Comparison of ENCODE assay signal across 8 cellular contexts in the genomic region with DNA sequence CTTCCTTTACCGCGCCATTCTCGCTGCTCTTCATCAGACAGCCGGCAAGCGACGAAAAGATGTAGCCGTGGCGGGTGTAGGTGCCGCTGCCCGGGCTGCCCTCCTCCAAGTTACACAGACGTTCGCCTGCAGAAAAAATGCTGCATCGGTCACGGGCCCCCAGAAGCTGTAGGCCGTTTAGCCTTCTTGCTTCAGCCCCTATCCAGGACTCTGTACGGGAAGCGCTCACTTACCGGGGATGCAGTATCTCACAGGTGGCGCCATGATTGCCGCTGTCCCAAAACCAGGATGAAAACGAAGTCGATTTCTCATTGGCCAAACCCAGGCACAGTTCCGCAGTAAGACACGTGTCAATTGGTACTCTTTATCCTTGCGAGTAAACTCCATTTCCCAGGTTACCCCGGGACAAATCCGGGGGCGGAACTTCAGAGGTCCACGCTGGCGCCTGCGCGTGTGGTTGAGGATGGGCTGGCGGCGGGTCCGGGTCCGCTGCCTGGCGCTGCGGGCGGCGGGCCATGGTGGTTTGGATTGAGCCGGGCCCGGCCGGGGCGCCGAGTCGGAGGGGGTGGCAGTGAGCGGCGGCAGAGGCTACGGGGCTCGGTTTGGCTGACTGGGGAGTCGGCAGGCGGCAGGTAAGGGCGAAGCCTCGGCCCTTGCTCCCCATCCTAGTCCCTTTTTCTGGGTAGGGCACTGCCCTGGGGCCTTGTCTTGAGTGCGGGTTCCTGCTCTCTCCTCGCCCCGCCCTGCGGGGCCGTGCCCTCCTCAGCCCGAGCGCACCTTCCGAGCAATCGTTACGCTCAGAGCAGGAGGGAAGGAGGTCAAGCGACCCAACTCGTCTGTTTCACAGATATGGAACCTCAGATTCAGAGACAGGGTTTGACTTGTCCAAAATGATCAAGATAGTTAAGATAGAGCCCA.
A peak's percentile ranks its signal among the peaks of the same experiment; 100 is the strongest.
DNase-seq lines count a peak whose midpoint lies in the region; ATAC-seq, FAIRE-seq and TF ChIP-seq lines count a peak whose summit lies in the region.

A gene with protein sequence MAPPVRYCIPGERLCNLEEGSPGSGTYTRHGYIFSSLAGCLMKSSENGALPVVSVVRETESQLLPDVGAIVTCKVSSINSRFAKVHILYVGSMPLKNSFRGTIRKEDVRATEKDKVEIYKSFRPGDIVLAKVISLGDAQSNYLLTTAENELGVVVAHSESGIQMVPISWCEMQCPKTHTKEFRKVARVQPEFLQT (minus strand): TSS at position 285 of the 918 bp plus-strand sequence. CDS start 21 bp downstream, at position 264.
A gene (plus strand): TSS at position 454 of the 918 bp plus-strand sequence. CDS start 5,501 bp downstream, outside the sequence.

- FAIRE-seq in islet of Langerhans (lab: Jason Lieb, UNC): peak; percentile 94

- no peaks in the 10 kb centered on the region for H3K9me3 Mint-ChIP-seq in central memory CD8-positive, alpha-beta T cell

- peak within 1 kb of the TSS; percentile 93 for H3K27ac Mint-ChIP-seq in central memory CD8-positive, alpha-beta T cell (ENCODE audit: low read depth)

- no peaks in the 10 kb centered on the region for H3K27me3 Mint-ChIP-seq in central memory CD8-positive, alpha-beta T cell

- H3K4me3 Mint-ChIP-seq in central memory CD8-positive, alpha-beta T cell: peak within 1 kb of the TSS; percentile 98

- ATAC-seq in GM19025 (IDR thresholded peaks at IDR 0.05; ENCODE audit: low read depth, unreplicated experiment) (peak; percentile 97), HG03342 (IDR thresholded peaks at IDR 0.05; ENCODE audit: unreplicated experiment) (peak; percentile 98)
- peak; percentile 98 for ATAC-seq in central memory CD8-positive, alpha-beta T cell (replicated peaks; ENCODE audit: extremely low read depth, poor library complexity, severe bottlenecking)

- TF ChIP-seq CTCF in AG09319 (IDR thresholded peaks at IDR 0.05; ENCODE audit: low read depth, low read length): no peak; the same call in 1 of the 2 replicates

- H3K36me3 Mint-ChIP-seq in central memory CD8-positive, alpha-beta T cell (ENCODE audit: insufficient read depth): peaks cover 21% of the 10 kb centered on the region

- DNase-seq in AG09319 (ENCODE audit: extremely low read depth, low read depth): peak; percentile 84
- peak; percentile 66 to 89 for DNase-seq in NCI-H446 (lab: John Stamatoyannopoulos, UW)
- DNase-seq in activated CD4-positive, CD25-positive, alpha-beta regulatory T cell treated with anti-CD3 and anti-CD28 coated beads, Interleukin-2, amount 50 U/mL, for 16 hours (ENCODE audit: low read depth, low spot score): peak; percentile 83
- DNase-seq in central memory CD8-positive, alpha-beta T cell (ENCODE audit: low spot score in 2 of 2): peak; percentile 71 to 81
- peak; percentile 87 for DNase-seq in stimulated activated CD4-positive, alpha-beta T cell treated with anti-CD3 and anti-CD28 coated beads, Interleukin-12 subunit alpha, Interleukin-12 subunit beta, amount 100 ng/mL, for 4 hours

- H3K4me1 Mint-ChIP-seq in central memory CD8-positive, alpha-beta T cell: peaks cover 52% of the 10 kb centered on the region

Comparison
In these comparisons a context has a peak if more than half of its experiments do, and no peak if none do; other contexts are left out.
1. Peak in every context shown above with its lines: DNase-seq and ATAC-seq.